7 cellular contexts compared by ENCODE assay signal in genomic region chr15:98896802-98897732, GRCh38.
DNase-seq lines count a peak whose midpoint lies in the region; ATAC-seq and TF ChIP-seq lines count a peak whose summit lies in the region.

No MANE protein-coding gene starts in this region.

- H4K20me1 ChIP-seq in neural progenitor cell (ENCODE audit: low read depth) = peaks cover 43% of the 10 kb centered on the region

- no peak overlapping the region for H3K4me3 Mint-ChIP-seq in neural progenitor cell

- H3K4me1 ChIP-seq in adipocyte (ENCODE audit: control insufficient read depth, insufficient read depth, low read length) (peaks cover 23% of the 10 kb centered on the region), right cardiac atrium (ENCODE audit: control insufficient read depth, insufficient read depth, low read length) (peaks cover 3% of the 10 kb centered on the region), thymus (ENCODE audit: control insufficient read depth, insufficient read depth, low read length) (peaks cover 4% of the 10 kb centered on the region), neural progenitor cell (peaks cover 33% of the 10 kb centered on the region)

- peaks cover 4% of the 10 kb centered on the region for H3K79me2 ChIP-seq in neural progenitor cell (ENCODE audit: low read depth)

- peaks cover 43% of the 10 kb centered on the region for H3K4me1 Mint-ChIP-seq in neural progenitor cell

- no peaks in the 10 kb centered on the region for H3K9me3 Mint-ChIP-seq in neural progenitor cell

- peaks cover 6% of the 10 kb centered on the region for H3K36me3 ChIP-seq in adipocyte (ENCODE audit: control insufficient read depth, insufficient read depth, low read length, severe bottlenecking)
- peaks cover 12% of the 10 kb centered on the region for H3K36me3 ChIP-seq in thymus (ENCODE audit: control insufficient read depth, insufficient read depth)
- no peaks in the 10 kb centered on the region for H3K36me3 ChIP-seq in neural progenitor cell

- no peak overlapping the region for H2AFZ ChIP-seq in neural progenitor cell (replicated peaks)

- peak overlapping the region; percentile 45 for H3K4me3 ChIP-seq in adipocyte (ENCODE audit: low read length)
- H3K4me3 ChIP-seq in right cardiac atrium (ENCODE audit: low read length) = no peak overlapping the region
- no peak overlapping the region for H3K4me3 ChIP-seq in thymus (ENCODE audit: low read length)
- no peak overlapping the region for H3K4me3 ChIP-seq in neural progenitor cell

- peaks cover 18% of the 10 kb centered on the region for H3F3A ChIP-seq in neural progenitor cell (ENCODE audit: low read depth)

- ATAC-seq in right cardiac atrium (peak; percentile 81 to 90), GM21381 (IDR thresholded peaks at IDR 0.05; ENCODE audit: unreplicated experiment) (no peak), HG03378 (IDR thresholded peaks at IDR 0.05; ENCODE audit: unreplicated experiment) (no peak)

- H3K9me3 ChIP-seq in adipocyte (ENCODE audit: control insufficient read depth, low read length) = no peaks in the 10 kb centered on the region
- no peaks in the 10 kb centered on the region for H3K9me3 ChIP-seq in right cardiac atrium (ENCODE audit: control insufficient read depth, low read length)
- H3K9me3 ChIP-seq in thymus (ENCODE audit: control insufficient read depth) = no peaks in the 10 kb centered on the region
- no peaks in the 10 kb centered on the region for H3K9me3 ChIP-seq in neural progenitor cell (ENCODE audit: low read depth)

- DNase-seq in HS-27A (ENCODE audit: low read depth) (peak; percentile 100), adipocyte (ENCODE audit: low read depth) (peak; percentile 97), right cardiac atrium (peak in 1 of 3 donors; percentile 38), neural progenitor cell (ENCODE audit: low spot score) (no peak)

- 62% methylated on average over 12 of the region's 12 CpGs for WGBS in right cardiac atrium
- 92% methylated on average over 12 of the region's 12 CpGs for WGBS in thymus

- peak overlapping the region; percentile 26 for H3K9ac ChIP-seq in adipocyte (ENCODE audit: low read length)
- no peak overlapping the region for H3K9ac ChIP-seq in neural progenitor cell

- TF ChIP-seq CTCF in neural progenitor cell (IDR thresholded peaks at IDR 0.05) = no peak

- no peak overlapping the region for H3K27ac ChIP-seq in right cardiac atrium (ENCODE audit: low read length)
- peak overlapping the region; percentile 46 for H3K27ac ChIP-seq in thymus (ENCODE audit: low read depth)
- no peak overlapping the region for H3K27ac ChIP-seq in neural progenitor cell

- no peaks in the 10 kb centered on the region for H3K27me3 ChIP-seq in adipocyte (replicated peaks; ENCODE audit: control insufficient read depth, insufficient read depth, low read length)
- no peaks in the 10 kb centered on the region for H3K27me3 ChIP-seq in right cardiac atrium (ENCODE audit: control insufficient read depth, insufficient read depth)
- H3K27me3 ChIP-seq in thymus (ENCODE audit: control insufficient read depth, insufficient read depth) = no peaks in the 10 kb centered on the region
- H3K27me3 ChIP-seq in neural progenitor cell = no peaks in the 10 kb centered on the region

- H3K27ac Mint-ChIP-seq in neural progenitor cell = no peak overlapping the region

- no peak overlapping the region for H3K4me2 ChIP-seq in neural progenitor cell

- H3K36me3 Mint-ChIP-seq in neural progenitor cell = peaks cover 27% of the 10 kb centered on the region

- no peaks in the 10 kb centered on the region for H3K27me3 Mint-ChIP-seq in neural progenitor cell (ENCODE audit: insufficient read depth, low read depth)

- intact Hi-C loops in right cardiac atrium (cut with DNase I) = no loop called here

Comparison
In these comparisons a context has a peak if more than half of its experiments do, and no peak if none do; other contexts are left out.
1. ATAC-seq: peak in right cardiac atrium (2 of 2); none in GM21381 (single experiment) and HG03378 (single experiment).